ENCODE assay signal across 1 cellular context in the genomic region with DNA sequence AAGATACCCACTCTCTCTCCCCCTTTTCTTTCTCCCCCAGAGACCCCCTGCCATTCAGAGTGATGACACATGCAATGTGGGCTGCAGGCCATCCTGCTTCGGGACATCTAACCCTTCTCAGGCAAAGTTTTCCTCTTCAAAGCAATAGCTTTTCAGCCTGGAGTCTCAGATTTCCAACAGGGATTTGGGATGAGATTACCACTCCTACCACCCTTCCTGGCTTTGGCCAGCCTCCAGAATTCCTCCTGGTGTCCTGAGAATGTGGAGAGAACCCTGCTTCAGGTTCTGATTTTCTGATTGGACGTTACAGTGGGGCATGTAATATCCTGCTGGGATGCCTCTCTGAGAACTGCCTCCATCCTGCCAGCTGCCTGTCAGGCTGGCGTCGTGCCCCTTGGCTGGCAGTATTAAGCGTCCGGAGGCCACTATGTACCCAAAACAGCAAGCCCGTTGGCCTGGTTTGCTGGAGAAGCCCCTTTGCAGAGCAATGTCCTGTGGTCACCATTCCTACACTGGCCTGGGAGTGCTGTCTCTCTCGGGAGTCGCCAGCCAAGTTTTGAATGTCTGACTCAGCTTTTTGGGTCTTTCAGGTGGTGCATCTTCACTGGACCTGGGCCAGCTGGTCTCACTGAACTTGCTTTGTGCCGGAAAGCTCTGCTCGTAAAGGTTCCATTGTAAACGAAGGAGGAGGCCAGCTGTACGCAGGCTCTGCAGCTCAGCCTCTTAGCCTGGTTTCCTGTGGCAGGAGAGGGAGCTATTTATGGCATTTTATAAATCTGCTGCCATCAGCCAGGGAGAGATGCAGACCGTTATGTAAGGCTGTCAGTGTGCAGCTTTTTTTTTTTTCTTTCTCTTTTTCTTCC.
TF ChIP-seq lines count a peak whose summit lies in the region.

No MANE protein-coding gene starts in this region.

TF ChIP-seq in GM23338, 12 proteins besides CTCF, POLR2A, EP300 and RAD21:
- TF ChIP-seq, protein P1, sequence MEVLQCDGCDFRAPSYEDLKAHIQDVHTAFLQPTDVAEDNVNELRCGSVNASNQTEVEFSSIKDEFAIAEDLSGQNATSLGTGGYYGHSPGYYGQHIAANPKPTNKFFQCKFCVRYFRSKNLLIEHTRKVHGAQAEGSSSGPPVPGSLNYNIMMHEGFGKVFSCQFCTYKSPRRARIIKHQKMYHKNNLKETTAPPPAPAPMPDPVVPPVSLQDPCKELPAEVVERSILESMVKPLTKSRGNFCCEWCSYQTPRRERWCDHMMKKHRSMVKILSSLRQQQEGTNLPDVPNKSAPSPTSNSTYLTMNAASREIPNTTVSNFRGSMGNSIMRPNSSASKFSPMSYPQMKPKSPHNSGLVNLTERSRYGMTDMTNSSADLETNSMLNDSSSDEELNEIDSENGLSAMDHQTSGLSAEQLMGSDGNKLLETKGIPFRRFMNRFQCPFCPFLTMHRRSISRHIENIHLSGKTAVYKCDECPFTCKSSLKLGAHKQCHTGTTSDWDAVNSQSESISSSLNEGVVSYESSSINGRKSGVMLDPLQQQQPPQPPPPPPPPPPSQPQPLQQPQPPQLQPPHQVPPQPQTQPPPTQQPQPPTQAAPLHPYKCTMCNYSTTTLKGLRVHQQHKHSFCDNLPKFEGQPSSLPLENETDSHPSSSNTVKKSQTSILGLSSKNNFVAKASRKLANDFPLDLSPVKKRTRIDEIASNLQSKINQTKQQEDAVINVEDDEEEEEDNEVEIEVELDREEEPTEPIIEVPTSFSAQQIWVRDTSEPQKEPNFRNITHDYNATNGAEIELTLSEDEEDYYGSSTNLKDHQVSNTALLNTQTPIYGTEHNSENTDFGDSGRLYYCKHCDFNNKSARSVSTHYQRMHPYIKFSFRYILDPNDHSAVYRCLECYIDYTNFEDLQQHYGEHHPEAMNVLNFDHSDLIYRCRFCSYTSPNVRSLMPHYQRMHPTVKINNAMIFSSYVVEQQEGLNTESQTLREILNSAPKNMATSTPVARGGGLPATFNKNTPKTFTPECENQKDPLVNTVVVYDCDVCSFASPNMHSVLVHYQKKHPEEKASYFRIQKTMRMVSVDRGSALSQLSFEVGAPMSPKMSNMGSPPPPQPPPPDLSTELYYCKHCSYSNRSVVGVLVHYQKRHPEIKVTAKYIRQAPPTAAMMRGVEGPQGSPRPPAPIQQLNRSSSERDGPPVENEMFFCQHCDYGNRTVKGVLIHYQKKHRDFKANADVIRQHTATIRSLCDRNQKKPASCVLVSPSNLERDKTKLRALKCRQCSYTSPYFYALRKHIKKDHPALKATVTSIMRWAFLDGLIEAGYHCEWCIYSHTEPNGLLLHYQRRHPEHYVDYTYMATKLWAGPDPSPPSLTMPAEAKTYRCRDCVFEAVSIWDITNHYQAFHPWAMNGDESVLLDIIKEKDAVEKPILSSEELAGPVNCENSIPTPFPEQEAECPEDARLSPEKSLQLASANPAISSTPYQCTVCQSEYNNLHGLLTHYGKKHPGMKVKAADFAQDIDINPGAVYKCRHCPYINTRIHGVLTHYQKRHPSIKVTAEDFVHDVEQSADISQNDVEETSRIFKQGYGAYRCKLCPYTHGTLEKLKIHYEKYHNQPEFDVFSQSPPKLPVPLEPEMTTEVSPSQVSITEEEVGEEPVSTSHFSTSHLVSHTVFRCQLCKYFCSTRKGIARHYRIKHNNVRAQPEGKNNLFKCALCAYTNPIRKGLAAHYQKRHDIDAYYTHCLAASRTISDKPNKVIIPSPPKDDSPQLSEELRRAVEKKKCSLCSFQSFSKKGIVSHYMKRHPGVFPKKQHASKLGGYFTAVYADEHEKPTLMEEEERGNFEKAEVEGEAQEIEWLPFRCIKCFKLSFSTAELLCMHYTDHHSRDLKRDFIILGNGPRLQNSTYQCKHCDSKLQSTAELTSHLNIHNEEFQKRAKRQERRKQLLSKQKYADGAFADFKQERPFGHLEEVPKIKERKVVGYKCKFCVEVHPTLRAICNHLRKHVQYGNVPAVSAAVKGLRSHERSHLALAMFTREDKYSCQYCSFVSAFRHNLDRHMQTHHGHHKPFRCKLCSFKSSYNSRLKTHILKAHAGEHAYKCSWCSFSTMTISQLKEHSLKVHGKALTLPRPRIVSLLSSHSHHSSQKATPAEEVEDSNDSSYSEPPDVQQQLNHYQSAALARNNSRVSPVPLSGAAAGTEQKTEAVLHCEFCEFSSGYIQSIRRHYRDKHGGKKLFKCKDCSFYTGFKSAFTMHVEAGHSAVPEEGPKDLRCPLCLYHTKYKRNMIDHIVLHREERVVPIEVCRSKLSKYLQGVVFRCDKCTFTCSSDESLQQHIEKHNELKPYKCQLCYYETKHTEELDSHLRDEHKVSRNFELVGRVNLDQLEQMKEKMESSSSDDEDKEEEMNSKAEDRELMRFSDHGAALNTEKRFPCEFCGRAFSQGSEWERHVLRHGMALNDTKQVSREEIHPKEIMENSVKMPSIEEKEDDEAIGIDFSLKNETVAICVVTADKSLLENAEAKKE (CRISPR knock-in tag; IDR thresholded peaks at IDR 0.05): no peak
- TF ChIP-seq, protein P2, sequence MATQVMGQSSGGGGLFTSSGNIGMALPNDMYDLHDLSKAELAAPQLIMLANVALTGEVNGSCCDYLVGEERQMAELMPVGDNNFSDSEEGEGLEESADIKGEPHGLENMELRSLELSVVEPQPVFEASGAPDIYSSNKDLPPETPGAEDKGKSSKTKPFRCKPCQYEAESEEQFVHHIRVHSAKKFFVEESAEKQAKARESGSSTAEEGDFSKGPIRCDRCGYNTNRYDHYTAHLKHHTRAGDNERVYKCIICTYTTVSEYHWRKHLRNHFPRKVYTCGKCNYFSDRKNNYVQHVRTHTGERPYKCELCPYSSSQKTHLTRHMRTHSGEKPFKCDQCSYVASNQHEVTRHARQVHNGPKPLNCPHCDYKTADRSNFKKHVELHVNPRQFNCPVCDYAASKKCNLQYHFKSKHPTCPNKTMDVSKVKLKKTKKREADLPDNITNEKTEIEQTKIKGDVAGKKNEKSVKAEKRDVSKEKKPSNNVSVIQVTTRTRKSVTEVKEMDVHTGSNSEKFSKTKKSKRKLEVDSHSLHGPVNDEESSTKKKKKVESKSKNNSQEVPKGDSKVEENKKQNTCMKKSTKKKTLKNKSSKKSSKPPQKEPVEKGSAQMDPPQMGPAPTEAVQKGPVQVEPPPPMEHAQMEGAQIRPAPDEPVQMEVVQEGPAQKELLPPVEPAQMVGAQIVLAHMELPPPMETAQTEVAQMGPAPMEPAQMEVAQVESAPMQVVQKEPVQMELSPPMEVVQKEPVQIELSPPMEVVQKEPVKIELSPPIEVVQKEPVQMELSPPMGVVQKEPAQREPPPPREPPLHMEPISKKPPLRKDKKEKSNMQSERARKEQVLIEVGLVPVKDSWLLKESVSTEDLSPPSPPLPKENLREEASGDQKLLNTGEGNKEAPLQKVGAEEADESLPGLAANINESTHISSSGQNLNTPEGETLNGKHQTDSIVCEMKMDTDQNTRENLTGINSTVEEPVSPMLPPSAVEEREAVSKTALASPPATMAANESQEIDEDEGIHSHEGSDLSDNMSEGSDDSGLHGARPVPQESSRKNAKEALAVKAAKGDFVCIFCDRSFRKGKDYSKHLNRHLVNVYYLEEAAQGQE (IDR thresholded peaks at IDR 0.05; ENCODE audit: unreplicated experiment): no peak
- TF ChIP-seq STAT1 (IDR thresholded peaks at IDR 0.05; ENCODE audit: unreplicated experiment): no peak
- no peak for TF ChIP-seq POLR2AphosphoS5 (IDR thresholded peaks at IDR 0.05; ENCODE audit: low read depth)
- TF ChIP-seq ZNF331 (CRISPR knock-in tag; IDR thresholded peaks at IDR 0.05; ENCODE audit: low read depth): no peak
- TF ChIP-seq NANOG (IDR thresholded peaks at IDR 0.05; ENCODE audit: borderline replicate concordance): no peak
- TF ChIP-seq, protein P3, sequence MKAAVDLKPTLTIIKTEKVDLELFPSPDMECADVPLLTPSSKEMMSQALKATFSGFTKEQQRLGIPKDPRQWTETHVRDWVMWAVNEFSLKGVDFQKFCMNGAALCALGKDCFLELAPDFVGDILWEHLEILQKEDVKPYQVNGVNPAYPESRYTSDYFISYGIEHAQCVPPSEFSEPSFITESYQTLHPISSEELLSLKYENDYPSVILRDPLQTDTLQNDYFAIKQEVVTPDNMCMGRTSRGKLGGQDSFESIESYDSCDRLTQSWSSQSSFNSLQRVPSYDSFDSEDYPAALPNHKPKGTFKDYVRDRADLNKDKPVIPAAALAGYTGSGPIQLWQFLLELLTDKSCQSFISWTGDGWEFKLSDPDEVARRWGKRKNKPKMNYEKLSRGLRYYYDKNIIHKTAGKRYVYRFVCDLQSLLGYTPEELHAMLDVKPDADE (IDR thresholded peaks at IDR 0.05): no peak
- no peak for TF ChIP-seq EZH2phosphoT487 (IDR thresholded peaks at IDR 0.05; ENCODE audit: unreplicated experiment)
- TF ChIP-seq ZNF114 (CRISPR knock-in tag; IDR thresholded peaks at IDR 0.05): no peak
- no peak for TF ChIP-seq EZH2 (IDR thresholded peaks at IDR 0.05; ENCODE audit: low read depth, unreplicated experiment)
- no peak for TF ChIP-seq CREB1 (CRISPR knock-in tag; IDR thresholded peaks at IDR 0.05; ENCODE audit: low read depth)
- no peak for TF ChIP-seq JUNB (IDR thresholded peaks at IDR 0.05; ENCODE audit: unreplicated experiment)
TF ChIP-seq in GM23338: peak in this region for 0.
